ENCODE assay signal across 8 cellular contexts in genomic region chr7:111012799-111013675, GRCh38.
DNase-seq lines count a peak whose midpoint lies in the region; ATAC-seq and TF ChIP-seq lines count a peak whose summit lies in the region.

No MANE protein-coding gene starts in this region.

- no peak overlapping the region for H3K4me3 ChIP-seq in WERI-Rb-1 (ENCODE audit: low read depth, low read length)

- ATAC-seq in HG03103 (IDR thresholded peaks at IDR 0.05; ENCODE audit: low read depth, unreplicated experiment), result peak; percentile 97
- ATAC-seq in stimulated activated memory B cell treated with anti-CD40 and anti-IgM and Interleukin-4, amounts not matched to agents 10 μg/mL and 1 μg/mL and 100 μg/mL, for 72 hours, result peak; percentile 90

- POLR2A ChIA-PET in activated CD4-positive, alpha-beta memory T cell treated with anti-CD3 and anti-CD28 coated beads, Interleukin-2, amount 10 ng/mL, durations not matched to agents 7 days and 5 days (lab: Charles Lee), result interaction anchor here (0.9 to 4.6 kb wide), 8 partner anchors 12 to 550 kb away, joined by 3 to 34 read pairs (median 15); partner anchors contain the start of gene IMMP2L

- H3K27me3 Mint-ChIP-seq in activated CD4-positive, alpha-beta memory T cell treated with anti-CD3 and anti-CD28 coated beads, Interleukin-2, amount 10 ng/mL, durations not matched to agents 7 days and 5 days, result no peaks in the 10 kb centered on the region
- no peaks in the 10 kb centered on the region for H3K27me3 Mint-ChIP-seq in stimulated activated memory B cell treated with anti-CD40 and anti-IgM and Interleukin-4, amounts not matched to agents 10 μg/mL and 1 μg/mL and 100 μg/mL, for 72 hours

- no peaks in the 10 kb centered on the region for H3K9me3 Mint-ChIP-seq in activated CD4-positive, alpha-beta memory T cell treated with anti-CD3 and anti-CD28 coated beads, Interleukin-2, amount 10 ng/mL, durations not matched to agents 7 days and 5 days
- no peaks in the 10 kb centered on the region for H3K9me3 Mint-ChIP-seq in stimulated activated memory B cell treated with anti-CD40 and anti-IgM and Interleukin-4, amounts not matched to agents 10 μg/mL and 1 μg/mL and 100 μg/mL, for 72 hours

- H3K27ac ChIP-seq in WERI-Rb-1, result no peak overlapping the region

- peaks cover 64% of the 10 kb centered on the region for H3K4me1 Mint-ChIP-seq in activated CD4-positive, alpha-beta memory T cell treated with anti-CD3 and anti-CD28 coated beads, Interleukin-2, amount 10 ng/mL, durations not matched to agents 7 days and 5 days
- peaks cover 28% of the 10 kb centered on the region for H3K4me1 Mint-ChIP-seq in stimulated activated memory B cell treated with anti-CD40 and anti-IgM and Interleukin-4, amounts not matched to agents 10 μg/mL and 1 μg/mL and 100 μg/mL, for 72 hours

- peak overlapping the region; percentile 57 for H3K4me3 Mint-ChIP-seq in activated CD4-positive, alpha-beta memory T cell treated with anti-CD3 and anti-CD28 coated beads, Interleukin-2, amount 10 ng/mL, durations not matched to agents 7 days and 5 days
- H3K4me3 Mint-ChIP-seq in stimulated activated memory B cell treated with anti-CD40 and anti-IgM and Interleukin-4, amounts not matched to agents 10 μg/mL and 1 μg/mL and 100 μg/mL, for 72 hours, result peak overlapping the region; percentile 14

- DNase-seq in stimulated activated CD4-positive, alpha-beta T cell treated with anti-CD3 and anti-CD28 coated beads, Interleukin-12 subunit alpha, Interleukin-12 subunit beta, amount 100 ng/mL, for 48 hours (ENCODE audit: low read depth in 2 of 3, low spot score in 1 of 3), result peak in 2 of 3 donors; percentile 14 to 41
- DNase-seq in stimulated activated CD4-positive, alpha-beta T cell treated with anti-CD3 and anti-CD28 coated beads, Interleukin-12 subunit alpha, Interleukin-12 subunit beta, amount 100 ng/mL, for 4 hours, result no peak
- DNase-seq in activated CD4-positive, alpha-beta memory T cell treated with anti-CD3 and anti-CD28 coated beads, Interleukin-2, amount 10 ng/mL, durations not matched to agents 7 days and 5 days, result peak; percentile 61
- DNase-seq in HPDE6-E6E7 (ENCODE audit: extremely low spot score), result no peak
- DNase-seq in WERI-Rb-1, result no peak
- no peak for DNase-seq in NCI-H2081 (lab: John Stamatoyannopoulos, UW)

- no peaks in the 10 kb centered on the region for H3K36me3 ChIP-seq in WERI-Rb-1

- CTCF ChIA-PET in activated CD4-positive, alpha-beta memory T cell treated with anti-CD3 and anti-CD28 coated beads, Interleukin-2, amount 10 ng/mL, durations not matched to agents 7 days and 5 days (lab: Charles Lee), result interaction anchor here (1.0 to 2.3 kb wide), 4 partner anchors 16 to 74 kb away, joined by 4 to 10 read pairs (median 6); no protein-coding TSS in a partner anchor

- TF ChIP-seq CTCF in WERI-Rb-1 (IDR thresholded peaks at IDR 0.05; ENCODE audit: low read depth, low read length), result no peak

- H3K27ac Mint-ChIP-seq in activated CD4-positive, alpha-beta memory T cell treated with anti-CD3 and anti-CD28 coated beads, Interleukin-2, amount 10 ng/mL, durations not matched to agents 7 days and 5 days, result peak overlapping the region; percentile 90
- peak overlapping the region; percentile 75 for H3K27ac Mint-ChIP-seq in stimulated activated memory B cell treated with anti-CD40 and anti-IgM and Interleukin-4, amounts not matched to agents 10 μg/mL and 1 μg/mL and 100 μg/mL, for 72 hours

- H3K27me3 ChIP-seq in WERI-Rb-1 (ENCODE audit: insufficient read depth, low read depth, severe bottlenecking), result no peaks in the 10 kb centered on the region

- H3K36me3 Mint-ChIP-seq in activated CD4-positive, alpha-beta memory T cell treated with anti-CD3 and anti-CD28 coated beads, Interleukin-2, amount 10 ng/mL, durations not matched to agents 7 days and 5 days (ENCODE audit: low read depth), result peaks cover 5% of the 10 kb centered on the region
- H3K36me3 Mint-ChIP-seq in stimulated activated memory B cell treated with anti-CD40 and anti-IgM and Interleukin-4, amounts not matched to agents 10 μg/mL and 1 μg/mL and 100 μg/mL, for 72 hours, result no peaks in the 10 kb centered on the region

- H3K9me3 ChIP-seq in WERI-Rb-1 (ENCODE audit: severe bottlenecking), result no peaks in the 10 kb centered on the region

Comparison
In these comparisons a context has a peak if more than half of its experiments do, and no peak if none do; other contexts are left out.
1. DNase-seq: peak in stimulated activated CD4-positive, alpha-beta T cell treated with anti-CD3 and anti-CD28 coated beads, Interleukin-12 subunit alpha, Interleukin-12 subunit beta, amount 100 ng/mL, for 48 hours (2 of 3) and activated CD4-positive, alpha-beta memory T cell treated with anti-CD3 and anti-CD28 coated beads, Interleukin-2, amount 10 ng/mL, durations not matched to agents 7 days and 5 days (single experiment); none in stimulated activated CD4-positive, alpha-beta T cell treated with anti-CD3 and anti-CD28 coated beads, Interleukin-12 subunit alpha, Interleukin-12 subunit beta, amount 100 ng/mL, for 4 hours (single experiment), HPDE6-E6E7 (single experiment), WERI-Rb-1 (single experiment) and NCI-H2081 (0 of 2).